2 cellular contexts compared by ENCODE assay signal in genomic region chr6:2037230-2037926, GRCh38.
TF ChIP-seq lines count a peak whose summit lies in the region.

No MANE protein-coding gene starts in this region.

TF ChIP-seq in liver, 16 proteins besides CTCF, POLR2A, EP300 and RAD21 (continued from another document):
- TF ChIP-seq REST (IDR thresholded peaks at IDR 0.05) (no peak), FOXA1 (IDR thresholded peaks at IDR 0.05) (no peak)

TF ChIP-seq in HepG2, 621 proteins besides CTCF, POLR2A, EP300 and RAD21:
- no peak for TF ChIP-seq ZNF407 (CRISPR knock-in tag; IDR thresholded peaks at IDR 0.05; ENCODE audit: not compliant biosample characterization)
- no peak for TF ChIP-seq ZNF546 (CRISPR knock-in tag; conservative IDR thresholded peaks at IDR 0.05)
- TF ChIP-seq ZNF510 (CRISPR knock-in tag; IDR thresholded peaks at IDR 0.05; ENCODE audit: low read depth): no peak
- no peak for TF ChIP-seq ZNF788 (CRISPR knock-in tag; IDR thresholded peaks at IDR 0.05; ENCODE audit: borderline replicate concordance)
- TF ChIP-seq ZNF484 (CRISPR knock-in tag; IDR thresholded peaks at IDR 0.05; ENCODE audit: borderline replicate concordance, low read depth): no peak
- TF ChIP-seq DNMT3B (CRISPR knock-in tag; conservative IDR thresholded peaks at IDR 0.05): no peak
- no peak for TF ChIP-seq MED1 (CRISPR knock-in tag; IDR thresholded peaks at IDR 0.05)
